10 cellular contexts compared by ENCODE assay signal in genomic region chr1:228867093-228867950, GRCh38.
DNase-seq lines count a peak whose midpoint lies in the region; ATAC-seq, FAIRE-seq and TF ChIP-seq lines count a peak whose summit lies in the region.
"Had no signal": no experiment of that assay in that cellular context is flagged by ENCODE, and none has a peak within 500 bp of the region (broad histone marks: within the 10 kb centered on the region; RNA-seq: fewer than 3 reads in every experiment).

No MANE protein-coding gene starts in this region.

- no peaks in the 10 kb centered on the region for H3K79me2 ChIP-seq in PC-9 (ENCODE audit: low read depth)

- FAIRE-seq in pancreas (lab: Jason Lieb, UNC), result no peak
- FAIRE-seq: frontal cortex had no signal

- DNase-seq in DMS53 treated with DMSO at 0.1 percent for 48 hours (lab: John Stamatoyannopoulos, UW; ENCODE audit: unreplicated experiment) (peak; percentile 16), NCI-H1436 (lab: John Stamatoyannopoulos, UW) (peak; percentile 68), mucosa of descending colon (no peak), ascending aorta (ENCODE audit: low spot score in 2 of 2) (no peak), MG63 (no peak), PC-9 (no peak), pancreas (no peak)

- ATAC-seq in SK-N-SH treated with all-trans-retinoic acid at 6 μM for 48 hours, result peak; percentile 30; the same call in 1 of the 3 replicates
- peak; percentile 70 for ATAC-seq in mucosa of descending colon
- ATAC-seq in pancreas, result no peak

- no peak overlapping the region for H3K4me2 ChIP-seq in PC-9

- H3K9me3 ChIP-seq in mucosa of descending colon (no peaks in the 10 kb centered on the region), ascending aorta (no peaks in the 10 kb centered on the region), MG63 (no peaks in the 10 kb centered on the region), PC-9 (ENCODE audit: insufficient read depth, low read depth) (no peaks in the 10 kb centered on the region), pancreas (no peaks in the 10 kb centered on the region)
- H3K9me3 ChIP-seq: breast epithelium had no signal

- BruUV-seq in PC-9 (replicated peaks; lab: Mats Ljungman, UMichigan), result no TSS peak

- H3K9me2 ChIP-seq in PC-9 (ENCODE audit: insufficient read depth), result no peaks in the 10 kb centered on the region

- POLR2A ChIA-PET in PC-9 (lab: Charles Lee; ENCODE audit: unreplicated experiment), result no interaction called here

- no peak overlapping the region for H2AFZ ChIP-seq in PC-9

- TF ChIP-seq CTCF in mucosa of descending colon (IDR thresholded peaks at IDR 0.05) (no peak), ascending aorta (IDR thresholded peaks at IDR 0.05) (no peak), PC-9 (conservative IDR thresholded peaks at IDR 0.05) (no peak), pancreas (IDR thresholded peaks at IDR 0.05) (no peak)

- H3F3A ChIP-seq in PC-9 (ENCODE audit: insufficient read depth, low read depth), result no peaks in the 10 kb centered on the region

- 84 to 86% methylated on average over 7 of the region's 7 CpGs for WGBS in pancreas, 2 donors

- CTCF ChIA-PET in PC-9 (lab: Charles Lee), result no interaction called here

- H4K20me1 ChIP-seq in PC-9 (ENCODE audit: insufficient read depth), result no peaks in the 10 kb centered on the region

- H3K36me3 ChIP-seq in mucosa of descending colon (ENCODE audit: low read depth), result no peaks in the 10 kb centered on the region
- H3K36me3 ChIP-seq in ascending aorta, result no peaks in the 10 kb centered on the region
- H3K36me3 ChIP-seq in MG63, result no peaks in the 10 kb centered on the region
- no peaks in the 10 kb centered on the region for H3K36me3 ChIP-seq in PC-9 (ENCODE audit: low read depth)
- H3K36me3 ChIP-seq in pancreas, result no peaks in the 10 kb centered on the region
- H3K36me3 ChIP-seq: breast epithelium had no signal

- H3K27me3 ChIP-seq in ascending aorta, result no peaks in the 10 kb centered on the region
- H3K27me3 ChIP-seq in MG63, result no peaks in the 10 kb centered on the region
- H3K27me3 ChIP-seq in PC-9 (ENCODE audit: insufficient read depth, low read depth), result peaks cover 71% of the 10 kb centered on the region
- no peaks in the 10 kb centered on the region for H3K27me3 ChIP-seq in pancreas
- H3K27me3 ChIP-seq: breast epithelium had no signal

- intact Hi-C loops in mucosa of descending colon (cut with DNase I, micrococcal nuclease), result no loop called here
- intact Hi-C loops in ascending aorta (cut with DNase I), result no loop called here
- intact Hi-C loops in PC-9 (cut with micrococcal nuclease; ENCODE audit: unreplicated experiment), result no loop called here
- intact Hi-C loops in pancreas (cut with DNase I), result no loop called here

- H3K4me3 ChIP-seq in mucosa of descending colon, result no peak overlapping the region
- H3K4me3 ChIP-seq in ascending aorta, result no peak overlapping the region
- H3K4me3 ChIP-seq in MG63, result no peak overlapping the region
- no peak overlapping the region for H3K4me3 ChIP-seq in PC-9
- H3K4me3 ChIP-seq in pancreas, result no peak overlapping the region
- H3K4me3 ChIP-seq: breast epithelium had no signal

- H3K4me1 ChIP-seq in mucosa of descending colon (ENCODE audit: low read depth) (no peaks in the 10 kb centered on the region), ascending aorta (peaks cover 0 to 5% of the 10 kb centered on the region in 2 donors), PC-9 (replicated peaks; ENCODE audit: insufficient read depth) (no peaks in the 10 kb centered on the region), pancreas (peaks cover 0 to 10% (median 4%) of the 10 kb centered on the region in 3 donors)
- H3K4me1 ChIP-seq: breast epithelium had no signal

- H3K27ac ChIP-seq in ascending aorta (no peak overlapping the region), PC-9 (no peak overlapping the region), pancreas (no peak overlapping the region)
- H3K27ac ChIP-seq: breast epithelium had no signal

TF ChIP-seq in SK-N-SH treated with all-trans-retinoic acid at 6 μM for 48 hours, 23 proteins besides CTCF, POLR2A, EP300 and RAD21:
- TF ChIP-seq TSHZ2 (CRISPR knock-in tag; IDR thresholded peaks at IDR 0.05) (0 out of 2 replicates have a peak, but pooled peaks have one; percentile 12), GLIS3 (CRISPR knock-in tag; IDR thresholded peaks at IDR 0.05) (no peak)

Comparison
In these comparisons a context has a peak if more than half of its experiments do, and no peak if none do; other contexts are left out.
1. DNase-seq: peak in DMS53 treated with DMSO at 0.1 percent for 48 hours (single experiment) and NCI-H1436 (single experiment); none in mucosa of descending colon (0 of 3), ascending aorta (0 of 2), MG63 (single experiment), PC-9 (0 of 2) and pancreas (0 of 6).
2. ATAC-seq: peak in SK-N-SH treated with all-trans-retinoic acid at 6 μM for 48 hours (single experiment) and mucosa of descending colon (single experiment); none in pancreas (0 of 4).